In the genomic region with DNA sequence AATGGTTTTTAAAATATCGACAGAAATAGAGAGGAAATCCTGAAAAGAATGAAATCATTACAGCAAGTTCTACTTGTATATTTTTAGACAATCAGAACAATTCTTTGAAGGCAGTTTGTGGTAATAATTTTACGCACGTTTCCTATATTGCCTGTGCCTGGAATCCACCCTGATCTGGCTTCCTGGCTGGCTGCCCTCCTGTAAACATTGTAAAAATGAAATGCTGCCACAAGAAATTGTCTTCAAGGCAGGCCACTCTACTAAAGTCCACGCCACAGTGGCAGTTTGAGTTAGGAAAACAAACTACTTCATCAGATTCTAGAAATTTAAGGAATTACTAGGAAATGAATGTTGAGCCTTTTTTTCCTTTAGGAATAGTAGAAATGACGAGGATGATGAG, we compare ENCODE assay signal across 14 cellular contexts.
"Had no signal": no experiment of that assay in that cellular context is flagged by ENCODE, and none has a peak within 500 bp of the region (broad histone marks: within the 10 kb centered on the region; RNA-seq: fewer than 3 reads in every experiment).

No MANE protein-coding gene starts in this region.

- ATAC-seq: activated CD4-positive, CD25-positive, alpha-beta regulatory T cell treated with anti-CD3 and anti-CD28 coated beads, Interleukin-2, amount 50 U/mL, for 24 hours; gastroesophageal sphincter; left lung; natural killer cell treated with Interleukin-12 subunit alpha and Interleukin-12 subunit beta and Interleukin-15 and Interleukin-18, amount 100 ng/mL, for 72 hours; stimulated activated naive B cell treated with anti-CD40 and anti-IgM and Interleukin-4, amounts not matched to agents 10 μg/mL and 1 μg/mL and 100 μg/mL, for 72 hours had no signal

- H3K4me1 ChIP-seq: gastroesophageal sphincter, left lung, right atrium auricular region, tibial nerve, vagina had no signal

- H3K27me3 ChIP-seq: gastroesophageal sphincter, left lung, right atrium auricular region, tibial nerve, vagina had no signal

- H3K36me3 ChIP-seq: gastroesophageal sphincter, left lung, right atrium auricular region, tibial nerve, vagina had no signal

- H3K4me3 ChIP-seq: gastroesophageal sphincter, left lung, right atrium auricular region, tibial nerve, vagina had no signal

- DNase-seq: activated naive CD8-positive, alpha-beta T cell treated with anti-CD3 and anti-CD28 coated beads for 36 hours; effector memory CD4-positive, alpha-beta T cell; islet precursor cell; left lung; mesenchymal stem cell; posterior cingulate gyrus; stimulated activated CD4-positive, alpha-beta T cell treated with anti-CD3 and anti-CD28 coated beads, Interleukin-4, amount 100 ng/mL, for 1 hour; stimulated activated naive B cell treated with anti-CD40 and anti-IgM and Interleukin-4, amounts not matched to agents 10 μg/mL and 1 μg/mL and 100 μg/mL, for 72 hours had no signal

- H3K9me3 ChIP-seq: gastroesophageal sphincter, left lung, right atrium auricular region, tibial nerve, vagina had no signal
